Comparison of ENCODE assay signal across 18 cellular contexts in genomic region chr4:171983935-171984805, GRCh38.
A peak's percentile ranks its signal among the peaks of the same experiment; 100 is the strongest.
DNase-seq lines count a peak whose midpoint lies in the region; ATAC-seq and TF ChIP-seq lines count a peak whose summit lies in the region.
"Had no signal": no experiment of that assay in that cellular context is flagged by ENCODE, and none has a peak within 500 bp of the region (broad histone marks: within the 10 kb centered on the region; RNA-seq: fewer than 3 reads in every experiment).

No MANE protein-coding gene starts in this region.

- in situ Hi-C loops in astrocyte of the cerebellum (cut with HindIII; ENCODE audit: low sequenced_read_pairs): no loop called here

- CTCF ChIA-PET in CD4-positive, alpha-beta memory T cell (lab: Charles Lee; ENCODE audit: partially characterized antibody): interaction anchor here (1.3 kb wide), 1 partner anchor 12 kb away, joined by 3 read pairs; no protein-coding TSS in a partner anchor

- H3K27me3 ChIP-seq in HUES64 (ENCODE audit: insufficient read depth, low read length) (no peaks in the 10 kb centered on the region), heart right ventricle (no peaks in the 10 kb centered on the region)
- H3K27me3 ChIP-seq in CD4-positive, alpha-beta memory T cell (ENCODE audit: insufficient read depth, low read length): no peaks in the 10 kb centered on the region

- WGBS in HUES64: 74% methylated on average over 5 of the region's 5 CpGs
- WGBS in heart right ventricle, 2 donors: 65 to 73% methylated on average over 5 of the region's 5 CpGs

- POLR2A ChIA-PET in CD4-positive, alpha-beta memory T cell (lab: Charles Lee; ENCODE audit: partially characterized antibody): no interaction called here

- no peaks in the 10 kb centered on the region for H3K36me3 ChIP-seq in HUES64 (ENCODE audit: insufficient read depth, low read length)
- H3K36me3 ChIP-seq in heart right ventricle: no peaks in the 10 kb centered on the region
- no peaks in the 10 kb centered on the region for H3K36me3 ChIP-seq in CD4-positive, alpha-beta memory T cell (ENCODE audit: insufficient read depth, low read length)

- H3K9ac ChIP-seq in HUES64 (ENCODE audit: low read depth, low read length): no peak overlapping the region; the same call in 1 of the 2 replicates

- no peaks in the 10 kb centered on the region for H3K36me3 Mint-ChIP-seq in CD4-positive, alpha-beta memory T cell

- H3K27me3 Mint-ChIP-seq in CD4-positive, alpha-beta memory T cell: no peaks in the 10 kb centered on the region

- peaks cover 2% of the 10 kb centered on the region; the same call in 1 of the 2 replicates for H3K4me1 ChIP-seq in HUES64 (ENCODE audit: insufficient read depth, low read length)
- no peaks in the 10 kb centered on the region for H3K4me1 ChIP-seq in heart right ventricle
- no peaks in the 10 kb centered on the region for H3K4me1 ChIP-seq in CD4-positive, alpha-beta memory T cell (ENCODE audit: insufficient read depth, low read length)

- no peaks in the 10 kb centered on the region for H3K4me1 Mint-ChIP-seq in CD4-positive, alpha-beta memory T cell

- peak; percentile 23 for DNase-seq in astrocyte of the cerebellum (ENCODE audit: low read depth)
- DNase-seq in islet precursor cell: peak; percentile 58
- DNase-seq in smooth muscle cell of the brain vasculature (ENCODE audit: low read depth, low spot score): peak; percentile 3
- DNase-seq in heart right ventricle: no peak
- no peak for DNase-seq in CD4-positive, alpha-beta memory T cell
- DNase-seq: H7, MM.1S, NCI-H1105, NCI-H187, NCI-H2171, NCI-H510A, NCI-H82, SIG-M5, SW 1271 had no signal

- intact Hi-C loops in heart right ventricle (cut with DNase I): no loop called here
- intact Hi-C loops in CD4-positive, alpha-beta memory T cell (cut with micrococcal nuclease): no loop called here

- H3K4me3 Mint-ChIP-seq in CD4-positive, alpha-beta memory T cell: peak overlapping the region in 1 of 8 donors; percentile 18

- H3K9me3 ChIP-seq in HUES64 (ENCODE audit: insufficient read depth, low read depth, low read length) (no peaks in the 10 kb centered on the region), heart right ventricle (no peaks in the 10 kb centered on the region)
- H3K9me3 ChIP-seq in CD4-positive, alpha-beta memory T cell (ENCODE audit: control insufficient read depth in 1 of 2, low read length in 2 of 2): no peaks in the 10 kb centered on the region

- no peak overlapping the region for H3K27ac Mint-ChIP-seq in CD4-positive, alpha-beta memory T cell

- H3K27ac ChIP-seq in HUES64 (ENCODE audit: low read depth, low read length): peak overlapping the region; percentile 46; the same call in 1 of the 2 replicates
- H3K27ac ChIP-seq in heart right ventricle: no peak overlapping the region
- H3K27ac ChIP-seq in CD4-positive, alpha-beta memory T cell (ENCODE audit: low read depth, low read length): no peak overlapping the region
- H3K27ac ChIP-seq: HL-60 had no signal

- peaks cover 0 to 21% (median 7%) of the 10 kb centered on the region in 8 donors for H3K9me3 Mint-ChIP-seq in CD4-positive, alpha-beta memory T cell

- no peak overlapping the region for H3K4me3 ChIP-seq in HUES64 (ENCODE audit: low read length)
- H3K4me3 ChIP-seq in astrocyte of the cerebellum (ENCODE audit: low read depth, low read length): no peak overlapping the region
- no peak overlapping the region for H3K4me3 ChIP-seq in heart right ventricle
- H3K4me3 ChIP-seq in CD4-positive, alpha-beta memory T cell (ENCODE audit: low read length in 2 of 2): no peak overlapping the region

- no peak for TF ChIP-seq CTCF in astrocyte of the cerebellum (IDR thresholded peaks at IDR 0.05; ENCODE audit: low read depth, low read length, missing control alignments)
- no peak for TF ChIP-seq CTCF in heart right ventricle (IDR thresholded peaks at IDR 0.05)

- ATAC-seq in GM19467 (IDR thresholded peaks at IDR 0.05; ENCODE audit: unreplicated experiment): no peak
- ATAC-seq in heart right ventricle: no peak
- ATAC-seq in GM19455 (IDR thresholded peaks at IDR 0.05; ENCODE audit: unreplicated experiment): no peak

Comparison
In these comparisons a context has a peak if more than half of its experiments do, and no peak if none do; other contexts are left out.
1. DNase-seq: peak in astrocyte of the cerebellum (single experiment), islet precursor cell (single experiment) and smooth muscle cell of the brain vasculature (single experiment); none in heart right ventricle (0 of 2) and CD4-positive, alpha-beta memory T cell (0 of 5).